24 cellular contexts compared by ENCODE assay signal in the genomic region with DNA sequence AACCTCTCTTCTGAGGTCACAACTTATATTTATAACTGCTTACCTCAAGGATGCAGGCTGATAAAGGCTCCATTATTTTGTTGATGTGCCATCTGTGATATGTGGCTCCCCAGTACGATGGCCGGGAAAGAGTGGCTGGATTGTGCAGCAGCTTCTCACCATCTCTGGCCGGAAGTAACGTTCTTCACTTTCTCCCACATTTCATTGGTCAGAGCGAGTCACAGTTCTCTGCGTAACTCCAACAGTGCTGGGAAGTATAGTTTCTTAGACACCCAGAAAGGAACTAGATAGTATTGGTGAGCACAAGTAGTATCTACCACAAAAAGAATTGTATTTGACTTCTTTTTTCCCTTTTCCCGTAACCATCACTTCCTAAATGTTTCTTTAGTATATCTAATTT. TPM values are rescaled to one million over a fixed set of nuclear protein-coding genes. Genes with fewer than 3 reads are reported as not detected.
"Had no signal": no experiment of that assay in that cellular context is flagged by ENCODE, and none has a peak within 500 bp of the region (broad histone marks: within the 10 kb centered on the region; RNA-seq: fewer than 3 reads in every experiment).

No MANE protein-coding gene starts in this region.

- H3K9ac ChIP-seq: neural progenitor cell had no signal

- H3K27me3 ChIP-seq: esophagus muscularis mucosa, foreskin keratinocyte, hepatocyte, neural progenitor cell, right atrium auricular region, thyroid gland had no signal

- ATAC-seq: activated T-cell treated with anti-CD3 and anti-CD28 coated beads, Interleukin-2, amount 50 U/mL, for 4 hours; foreskin keratinocyte; mucosa of descending colon had no signal

- H3K9me3 ChIP-seq: prostate gland, thyroid gland had no signal

- H3K4me3 ChIP-seq: esophagus muscularis mucosa, hepatocyte, mucosa of descending colon, neural progenitor cell, prostate gland, right atrium auricular region, thyroid gland had no signal

- H3K4me2 ChIP-seq: hepatocyte, neural progenitor cell had no signal

- H2AFZ ChIP-seq: hepatocyte, neural progenitor cell had no signal

- H3K36me3 ChIP-seq: esophagus muscularis mucosa, neural progenitor cell, prostate gland, right atrium auricular region, thyroid gland had no signal

- H3K4me1 ChIP-seq: esophagus muscularis mucosa, foreskin keratinocyte, neural progenitor cell, prostate gland, right atrium auricular region, thyroid gland had no signal

- H3K79me2 ChIP-seq: hepatocyte had no signal

- H3K27ac ChIP-seq: esophagus muscularis mucosa, foreskin keratinocyte, hepatocyte, neural progenitor cell, prostate gland, right atrium auricular region, thyroid gland had no signal

- DNase-seq: activated CD4-positive, alpha-beta T cell treated with anti-CD3 and anti-CD28 coated beads, Interleukin-2, amount 10 ng/mL, durations not matched to agents 7 days and 5 days; activated CD8-positive, alpha-beta memory T cell treated with anti-CD3 and anti-CD28 coated beads, Interleukin-2, amount 50 U/mL, for 4 hours; activated naive CD4-positive, alpha-beta T cell treated with anti-CD3 and anti-CD28 coated beads, Interleukin-2, amount 10 ng/mL, durations not matched to agents 7 days and 5 days; activated T-cell treated with anti-CD3 and anti-CD28 coated beads, Interleukin-2, amount 50 U/mL, for 4 hours; aorta; cortex of kidney; foreskin keratinocyte; mesenchymal stem cell; mucosa of descending colon; naive B cell; stimulated activated CD4-positive, alpha-beta T cell treated with anti-CD3 and anti-CD28 coated beads, Interleukin-12 subunit alpha, Interleukin-12 subunit beta, amount 100 ng/mL, for 4 hours; stimulated activated CD4-positive, alpha-beta T cell treated with anti-CD3 and anti-CD28 coated beads, Interleukin-1b, Interleukin-23, amount 100 ng/mL, for 48 hours; stimulated activated CD8-positive, alpha-beta memory T cell treated with anti-CD3 and anti-CD28 coated beads, Interleukin-4, amount 100 ng/mL, for 48 hours; stimulated activated naive CD4-positive, alpha-beta T cell; thyroid gland had no signal

RNA-seq across cellular contexts. Expression of gene ZSWIM2, which starts 28.7 kb away (rescaled TPM):
- total RNA-seq: activated CD4-positive, alpha-beta T cell treated with anti-CD3 and anti-CD28 coated beads, Interleukin-2, amount 10 ng/mL, durations not matched to agents 7 days and 5 days; activated T-cell treated with anti-CD3 and anti-CD28 coated beads, Interleukin-2, amount 50 U/mL, for 4 hours; aorta; endothelial cell of umbilical vein; esophagus muscularis mucosa; foreskin keratinocyte; lower leg skin; mucosa of descending colon; osteocyte; right atrium auricular region; thyroid gland had no signal
- polyA plus RNA-seq: aorta, endothelial cell of umbilical vein, foreskin keratinocyte, urinary bladder had no signal
